Comparison of ENCODE assay signal across 18 cellular contexts in the genomic region with DNA sequence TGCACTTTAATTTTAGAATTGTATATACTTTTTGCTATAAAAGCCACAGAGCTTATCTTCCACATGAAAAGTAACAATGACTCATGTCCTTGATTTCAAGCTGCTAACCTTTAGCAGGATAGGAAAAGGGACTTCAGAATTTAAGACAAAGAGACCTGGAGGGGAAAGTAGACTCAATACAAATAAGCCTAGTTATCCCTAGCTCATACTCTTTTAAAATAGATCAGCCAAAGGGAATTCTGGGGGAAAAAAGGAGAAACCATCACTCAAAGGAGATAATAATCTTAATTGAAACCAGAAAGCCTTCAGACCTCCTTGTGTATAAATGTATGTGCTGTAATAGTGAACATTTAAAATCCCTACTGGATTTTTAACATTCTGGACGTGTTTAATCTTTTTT.
"Had no signal": no experiment of that assay in that cellular context is flagged by ENCODE, and none has a peak within 500 bp of the region (broad histone marks: within the 10 kb centered on the region; RNA-seq: fewer than 3 reads in every experiment).

No MANE protein-coding gene starts in this region.

- ATAC-seq: activated naive CD4-positive, alpha-beta T cell treated with anti-CD3 and anti-CD28 coated beads, Interleukin-2, amount 50 U/mL, for 72 hours had no signal

- H3K4me1 ChIP-seq: left ventricle myocardium inferior had no signal

- H3K27ac ChIP-seq: coronary artery, left ventricle myocardium inferior, WERI-Rb-1 had no signal

- H3K27me3 Mint-ChIP-seq: central memory CD8-positive, alpha-beta T cell had no signal

- H3K4me3 Mint-ChIP-seq: central memory CD8-positive, alpha-beta T cell; immature natural killer cell had no signal

- H3K36me3 Mint-ChIP-seq: activated naive CD4-positive, alpha-beta T cell treated with anti-CD3 and anti-CD28 coated beads, Interleukin-2, amount 50 U/mL, for 72 hours; immature natural killer cell had no signal

- H3K4me1 Mint-ChIP-seq: central memory CD8-positive, alpha-beta T cell; immature natural killer cell had no signal

- H3K4me3 ChIP-seq: coronary artery, left ventricle myocardium inferior had no signal

- H3K27ac Mint-ChIP-seq: activated naive CD4-positive, alpha-beta T cell treated with anti-CD3 and anti-CD28 coated beads, Interleukin-2, amount 50 U/mL, for 72 hours; immature natural killer cell had no signal

- H3K36me3 ChIP-seq: left ventricle myocardium inferior, WERI-Rb-1 had no signal

- DNase-seq: activated CD4-positive, alpha-beta T cell treated with anti-CD3 and anti-CD28 coated beads, Interleukin-2, amount 50 U/mL, for 48 hours; activated gamma-delta T cell; amniotic stem cell; erythroblast; immature natural killer cell; kidney glomerular epithelial cell; left ventricle myocardium inferior; occipital lobe; retina; stimulated activated CD4-positive, alpha-beta T cell treated with anti-CD3 and anti-CD28 coated beads, Interleukin-12 subunit alpha, Interleukin-12 subunit beta, amount 100 ng/mL, for 4 hours; stimulated activated CD4-positive, alpha-beta T cell treated with anti-CD3 and anti-CD28 coated beads, Interleukin-1b, Interleukin-23, amount 100 ng/mL, for 48 hours; stimulated activated CD8-positive, alpha-beta memory T cell treated with anti-CD3 and anti-CD28 coated beads, Interleukin-4, amount 100 ng/mL, for 48 hours; stimulated activated naive CD4-positive, alpha-beta T cell; T-helper 2 cell; WERI-Rb-1 had no signal

- H3K9me3 Mint-ChIP-seq: activated naive CD4-positive, alpha-beta T cell treated with anti-CD3 and anti-CD28 coated beads, Interleukin-2, amount 50 U/mL, for 72 hours; central memory CD8-positive, alpha-beta T cell had no signal
